Comparison of ENCODE assay signal across 1 cellular context in the genomic region with DNA sequence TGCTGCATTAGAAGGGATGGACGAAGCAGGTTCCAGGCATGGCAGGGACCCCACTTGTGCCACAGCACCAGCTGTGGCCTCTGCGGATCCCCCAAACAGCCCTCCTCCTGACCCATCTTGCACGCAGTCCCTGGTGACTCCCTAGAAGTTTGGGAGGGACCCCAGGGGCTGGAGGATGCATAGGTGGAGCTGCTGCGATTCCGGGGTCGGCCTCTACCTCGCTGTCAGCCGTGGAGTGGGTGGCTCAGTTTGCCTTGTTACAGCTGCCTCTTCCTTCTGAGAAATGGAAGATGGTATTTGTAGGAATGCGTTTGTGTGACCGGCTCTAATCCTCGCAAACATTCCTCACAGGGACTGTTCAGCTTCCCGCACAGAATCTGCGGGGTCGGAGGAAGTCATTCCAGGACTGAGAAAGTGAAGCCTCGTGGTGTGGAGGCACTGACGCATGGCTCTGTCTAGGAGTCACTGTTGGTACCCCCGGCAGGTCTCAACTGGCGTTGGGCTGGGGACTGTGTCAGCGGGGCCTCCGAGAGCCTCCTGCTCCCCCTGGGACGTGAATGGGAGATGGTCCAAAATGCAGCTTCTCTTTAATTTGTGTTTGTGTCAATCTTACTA.
TF ChIP-seq lines count a peak whose summit lies in the region.

No MANE protein-coding gene starts in this region.

TF ChIP-seq in GM23338, 12 proteins besides CTCF, POLR2A, EP300 and RAD21 (continued from another document):
- TF ChIP-seq ZNF462 (CRISPR knock-in tag; IDR thresholded peaks at IDR 0.05), result no peak
- no peak for TF ChIP-seq STAT1 (IDR thresholded peaks at IDR 0.05; ENCODE audit: unreplicated experiment)
- no peak for TF ChIP-seq ZNF114 (CRISPR knock-in tag; IDR thresholded peaks at IDR 0.05)
- no peak for TF ChIP-seq EZH2phosphoT487 (IDR thresholded peaks at IDR 0.05; ENCODE audit: unreplicated experiment)
- TF ChIP-seq POLR2AphosphoS5 (IDR thresholded peaks at IDR 0.05; ENCODE audit: low read depth), result no peak
TF ChIP-seq in GM23338: peak in this region for 0.
